ENCODE assay signal across 20 cellular contexts in genomic region chr7:81704595-81704994, GRCh38.
DNase-seq lines count a peak whose midpoint lies in the region; ATAC-seq, FAIRE-seq and TF ChIP-seq lines count a peak whose summit lies in the region.
"Had no signal": no experiment of that assay in that cellular context is flagged by ENCODE, and none has a peak within 500 bp of the region (broad histone marks: within the 10 kb centered on the region; RNA-seq: fewer than 3 reads in every experiment).

No MANE protein-coding gene starts in this region.

- H3K27ac ChIP-seq in ACC112 (ENCODE audit: low read depth, low read length) (peak overlapping the region; percentile 2; the same call in 1 of the 2 replicates), pancreas (no peak overlapping the region), substantia nigra (ENCODE audit: low read depth, low read length, poor library complexity, severe bottlenecking) (no peak overlapping the region)
- H3K27ac ChIP-seq: RWPE1 had no signal

- no peak for TF ChIP-seq CTCF in neural crest cell (conservative IDR thresholded peaks at IDR 0.05)
- no peak for TF ChIP-seq CTCF in pancreas (IDR thresholded peaks at IDR 0.05)

- H3K4me3 Mint-ChIP-seq in neural crest cell: peak overlapping the region; percentile 18
- H3K4me3 Mint-ChIP-seq: B cell; CD4-positive, alpha-beta T cell; IgD-negative memory B cell had no signal

- no peaks in the 10 kb centered on the region for H3K27me3 Mint-ChIP-seq in neural crest cell (ENCODE audit: low read depth)
- H3K27me3 Mint-ChIP-seq: B cell; CD4-positive, alpha-beta T cell; IgD-negative memory B cell had no signal

- H3K4me1 ChIP-seq in ACC112 (ENCODE audit: control insufficient read depth, insufficient read depth, low read length, unreplicated experiment): peaks cover 19% of the 10 kb centered on the region
- no peaks in the 10 kb centered on the region for H3K4me1 ChIP-seq in pancreas

- H3K27me3 ChIP-seq in ACC112 (ENCODE audit: insufficient read depth, low read length) (no peaks in the 10 kb centered on the region), pancreas (no peaks in the 10 kb centered on the region)

- peaks cover 12% of the 10 kb centered on the region for H3K36me3 ChIP-seq in ACC112 (ENCODE audit: insufficient read depth, low read length)
- no peaks in the 10 kb centered on the region for H3K36me3 ChIP-seq in pancreas

- FAIRE-seq in TTC549 (lab: Jason Lieb, UNC) (peak; percentile 95), pancreas (lab: Jason Lieb, UNC) (no peak)

- no peaks in the 10 kb centered on the region for H3K9me3 ChIP-seq in pancreas

- peaks cover 38% of the 10 kb centered on the region for H3K4me1 Mint-ChIP-seq in neural crest cell
- H3K4me1 Mint-ChIP-seq: B cell, IgD-negative memory B cell had no signal

- peak overlapping the region; percentile 20 for H2AFZ ChIP-seq in ACC112 (ENCODE audit: low read length, unreplicated experiment)

- H3K36me3 Mint-ChIP-seq in neural crest cell (ENCODE audit: low read depth): no peaks in the 10 kb centered on the region
- H3K36me3 Mint-ChIP-seq: IgD-negative memory B cell had no signal

- no peak for ATAC-seq in GM18870 (IDR thresholded peaks at IDR 0.05; ENCODE audit: unreplicated experiment)
- no peak for ATAC-seq in pancreas

- DNase-seq in NCI-H526 treated with DMSO at 0.1 percent for 48 hours (lab: John Stamatoyannopoulos, UW): peak; percentile 92
- DNase-seq in neural crest cell (ENCODE audit: low read depth, low spot score): no peak
- no peak for DNase-seq in pancreas
- no peak for DNase-seq in cardiac septum (ENCODE audit: low spot score)
- DNase-seq in substantia nigra (lab: John Stamatoyannopoulos, UW): no peak
- DNase-seq: Calu3; CD4-positive, alpha-beta T cell; DMS79; Kasumi-1; MM.1S; NCI-H1105 treated with DMSO at 0.1 percent for 48 hours; NCI-H187; NCI-H345; NCI-H69 had no signal

- WGBS in pancreas, 2 donors: 41 to 50% methylated on average over 3 of the region's 3 CpGs

- intact Hi-C loops in pancreas (cut with DNase I): no loop called here
- intact Hi-C loops in cardiac septum (cut with DNase I): no loop called here

- H3K9me3 Mint-ChIP-seq in neural crest cell: no peaks in the 10 kb centered on the region
- H3K9me3 Mint-ChIP-seq: CD4-positive, alpha-beta T cell had no signal

- H3K79me2 ChIP-seq in ACC112 (ENCODE audit: control insufficient read depth, insufficient read depth, low read length, unreplicated experiment): no peaks in the 10 kb centered on the region

- H3K27ac Mint-ChIP-seq in neural crest cell (ENCODE audit: unreplicated experiment): peak overlapping the region; percentile 15
- H3K27ac Mint-ChIP-seq: B cell; CD4-positive, alpha-beta T cell; IgD-negative memory B cell had no signal

- H3K4me3 ChIP-seq in ACC112 (ENCODE audit: low read depth, low read length) (no peak overlapping the region), pancreas (no peak overlapping the region)
